In the genomic region with DNA sequence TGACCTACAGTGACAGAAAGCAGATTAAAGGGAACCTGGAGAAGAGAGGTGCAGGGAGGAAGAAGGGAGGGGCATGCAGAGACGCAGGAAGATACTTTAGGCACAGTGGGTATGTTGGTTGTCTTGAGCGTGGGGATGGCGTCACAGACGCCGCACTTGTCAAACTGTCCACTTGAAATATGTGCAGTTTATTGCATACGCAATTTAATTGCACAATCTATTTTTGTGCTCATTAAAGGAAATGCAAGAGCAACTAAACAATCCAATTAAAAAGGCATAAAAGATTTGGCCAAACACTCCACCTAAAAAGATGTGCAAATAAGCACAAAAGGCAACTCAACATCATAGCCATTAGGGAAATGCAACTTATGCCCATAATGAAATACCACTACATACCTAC, we compare ENCODE assay signal across 24 cellular contexts.
"Had no signal": no experiment of that assay in that cellular context is flagged by ENCODE, and none has a peak within 500 bp of the region (broad histone marks: within the 10 kb centered on the region; RNA-seq: fewer than 3 reads in every experiment).

No MANE protein-coding gene starts in this region.

- H3K9me3 ChIP-seq: ascending aorta, breast epithelium, esophagus muscularis mucosa, gastroesophageal sphincter, heart right ventricle had no signal

- H3K4me3 ChIP-seq: ascending aorta, breast epithelium, coronary artery, dorsolateral prefrontal cortex, esophagus muscularis mucosa, gastroesophageal sphincter, heart right ventricle had no signal

- H3K4me1 ChIP-seq: ascending aorta, gastroesophageal sphincter had no signal

- H3K27me3 ChIP-seq: ascending aorta, breast epithelium, dorsolateral prefrontal cortex, esophagus muscularis mucosa, gastroesophageal sphincter, heart right ventricle had no signal

- H3K36me3 ChIP-seq: ascending aorta, breast epithelium, esophagus muscularis mucosa, gastroesophageal sphincter, heart right ventricle had no signal

- DNase-seq: activated B cell treated with CpG ODN at 0.5 μM for 24 hours; activated CD4-positive, alpha-beta T cell treated with anti-CD3 and anti-CD28 coated beads for 48 hours; activated CD4-positive, alpha-beta T cell treated with anti-CD3 and anti-CD28 coated beads, Interleukin-2, amount 50 U/mL, for 1 hour; activated CD4-positive, alpha-beta T cell treated with anti-CD3 and anti-CD28 coated beads, Interleukin-2, amount 50 U/mL, for 48 hours; activated CD8-positive, alpha-beta memory T cell treated with anti-CD3 and anti-CD28 coated beads for 24 hours; activated CD8-positive, alpha-beta T cell treated with anti-CD3 and anti-CD28 coated beads for 36 hours; activated effector memory CD4-positive, alpha-beta T cell treated with anti-CD3 and anti-CD28 coated beads, Interleukin-2, amount 50 U/mL, for 16 hours; activated naive CD4-positive, alpha-beta T cell treated with anti-CD3 and anti-CD28 coated beads for 36 hours; activated naive CD8-positive, alpha-beta T cell treated with anti-CD3 and anti-CD28 coated beads, Interleukin-2, amount 10 ng/mL, durations not matched to agents 7 days and 5 days; activated T-cell treated with anti-CD3 and anti-CD28 coated beads, Interleukin-2, amount 50 U/mL, for 48 hours; effector memory CD4-positive, alpha-beta T cell; erythroblast; foreskin melanocyte; heart right ventricle; T-helper 1 cell; T-helper 17 cell; T1000; WERI-Rb-1 had no signal

- H3K27ac ChIP-seq: ascending aorta, breast epithelium, coronary artery, dorsolateral prefrontal cortex, esophagus muscularis mucosa, gastroesophageal sphincter, heart right ventricle, WERI-Rb-1 had no signal
